Comparison of ENCODE assay signal across 18 cellular contexts in the genomic region with DNA sequence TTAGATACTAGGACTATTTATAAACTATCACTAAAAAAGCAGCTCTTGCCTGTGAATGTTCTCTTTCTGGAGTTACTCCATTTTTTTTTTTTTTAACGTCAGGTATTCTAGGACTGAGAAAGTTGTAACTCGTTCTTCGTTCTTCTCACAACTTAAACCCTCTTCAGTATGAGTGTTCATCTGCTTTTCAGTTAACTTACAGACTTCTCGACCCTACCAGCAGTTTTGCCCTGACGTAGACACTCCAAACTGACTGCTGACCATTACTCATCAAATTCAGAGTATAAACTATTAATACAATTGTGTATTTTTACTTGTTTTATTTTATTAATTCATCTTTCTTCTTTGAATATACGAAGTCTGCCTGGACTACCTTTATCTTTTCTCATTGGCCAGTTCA.
"Had no signal": no experiment of that assay in that cellular context is flagged by ENCODE, and none has a peak within 500 bp of the region (broad histone marks: within the 10 kb centered on the region; RNA-seq: fewer than 3 reads in every experiment).

No MANE protein-coding gene starts in this region.

- ATAC-seq: naive thymus-derived CD4-positive, alpha-beta T cell had no signal

- H3K4me3 ChIP-seq: neural progenitor cell, prostate gland, right atrium auricular region, transverse colon had no signal

- H2AFZ ChIP-seq: neural progenitor cell had no signal

- H3K27me3 ChIP-seq: brain microvascular endothelial cell, neural progenitor cell, right atrium auricular region, transverse colon, uterus had no signal

- H3K9ac ChIP-seq: neural progenitor cell had no signal

- H3K9me3 ChIP-seq: prostate gland, right atrium auricular region, transverse colon, uterus had no signal

- DNase-seq: activated CD4-positive, alpha-beta T cell treated with anti-CD3 and anti-CD28 coated beads, Interleukin-2, amount 10 ng/mL, durations not matched to agents 24 days and 14 days; activated CD8-positive, alpha-beta memory T cell treated with anti-CD3 and anti-CD28 coated beads, Interleukin-2, amount 50 U/mL, for 48 hours; activated effector memory CD4-positive, alpha-beta T cell treated with Interleukin-2 at 50 U/mL for 16 hours; activated naive CD4-positive, alpha-beta T cell treated with anti-CD3 and anti-CD28 coated beads, Interleukin-2, amount 10 ng/mL, durations not matched to agents 7 days and 5 days; activated T-cell treated with anti-CD3 and anti-CD28 coated beads, Interleukin-2, amount 50 U/mL, for 48 hours; aorta; brain microvascular endothelial cell; mesendoderm; naive thymus-derived CD4-positive, alpha-beta T cell; stimulated activated CD4-positive, alpha-beta T cell treated with anti-CD3 and anti-CD28 coated beads, Interleukin-2, amount 100 ng/mL, for 24 hours; stimulated activated naive CD4-positive, alpha-beta T cell treated with Interleukin-2 at 50 U/mL for 16 hours; T1000; uterus had no signal

- H3K4me2 ChIP-seq: neural progenitor cell had no signal

- H3K36me3 ChIP-seq: brain microvascular endothelial cell, neural progenitor cell, prostate gland, right atrium auricular region, transverse colon, uterus had no signal

- H3K27ac ChIP-seq: brain microvascular endothelial cell, coronary artery, neural progenitor cell, prostate gland, right atrium auricular region, transverse colon, uterus had no signal
